In the genomic region with DNA sequence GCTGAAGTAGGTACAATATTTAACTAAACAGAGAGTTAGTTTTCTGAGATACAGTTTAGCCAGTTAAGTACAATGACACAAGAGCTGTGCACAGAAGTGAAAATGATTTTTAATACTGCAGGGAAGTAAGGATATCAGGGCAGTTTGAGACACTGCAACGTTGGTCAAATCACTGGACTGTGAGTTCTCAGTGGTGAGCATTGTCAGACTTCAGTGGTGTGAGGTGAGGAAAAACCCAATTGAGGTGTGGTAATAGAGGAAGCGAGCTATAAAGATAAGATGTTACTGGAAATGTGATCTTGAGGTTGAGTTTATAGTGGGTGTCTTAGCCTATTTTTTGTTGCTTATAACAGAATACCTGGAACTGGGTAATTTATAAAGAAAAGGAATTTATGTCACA, we compare ENCODE assay signal across 23 cellular contexts. TPM values are rescaled to one million over a fixed set of nuclear protein-coding genes. Genes with fewer than 3 reads are reported as not detected.
"Had no signal": no experiment of that assay in that cellular context is flagged by ENCODE, and none has a peak within 500 bp of the region (broad histone marks: within the 10 kb centered on the region; RNA-seq: fewer than 3 reads in every experiment).

No MANE protein-coding gene starts in this region.

- DNase-seq: activated CD4-positive, alpha-beta T cell treated with anti-CD3 and anti-CD28 coated beads, Interleukin-2, amount 10 ng/mL, durations not matched to agents 24 days and 14 days; activated CD4-positive, CD25-positive, alpha-beta regulatory T cell; activated CD8-positive, alpha-beta memory T cell treated with anti-CD3 and anti-CD28 coated beads, Interleukin-2, amount 50 U/mL, for 48 hours; activated CD8-positive, alpha-beta T cell treated with anti-CD3 and anti-CD28 coated beads, Interleukin-2, amount 10 ng/mL, durations not matched to agents 7 days and 5 days; activated effector memory CD4-positive, alpha-beta T cell treated with anti-CD3 and anti-CD28 coated beads, Interleukin-2, amount 50 U/mL, for 16 hours; activated T-cell treated with anti-CD3 and anti-CD28 coated beads, Interleukin-2, amount 50 U/mL, for 48 hours; adrenal gland; erythroblast; foreskin melanocyte; glutamatergic neuron; hypothalamus; stimulated activated CD4-positive, alpha-beta T cell treated with anti-CD3 and anti-CD28 coated beads, Interleukin-4, amount 100 ng/mL, for 1 hour; T-helper 9 cell; testis; upper lobe of left lung had no signal

- ATAC-seq: activated CD8-positive, alpha-beta T cell treated with anti-CD3 and anti-CD28 coated beads, Interleukin-2, amount 10 ng/mL, durations not matched to agents 7 days and 5 days; activated naive CD4-positive, alpha-beta T cell treated with anti-CD3 and anti-CD28 coated beads, Interleukin-2, amount 50 U/mL, for 72 hours; left lobe of liver; natural killer cell treated with Interleukin-12 subunit alpha and Interleukin-12 subunit beta and Interleukin-15 and Interleukin-18, amount 100 ng/mL, for 72 hours; sciatic nerve had no signal

- H3K36me3 ChIP-seq: adrenal gland, breast epithelium, upper lobe of left lung had no signal

- H3K27me3 ChIP-seq: adrenal gland, breast epithelium, testis, upper lobe of left lung had no signal

- H3K4me3 ChIP-seq: adrenal gland, breast epithelium, coronary artery, lung, smooth muscle cell, testis, upper lobe of left lung had no signal

RNA-seq across cellular contexts. Expression of gene FBXL7, which starts 12.8 kb away (rescaled TPM):
- total RNA-seq: activated CD4-positive, alpha-beta T cell treated with anti-CD3 and anti-CD28 coated beads, Interleukin-2, amount 10 ng/mL, durations not matched to agents 24 days and 14 days; activated CD8-positive, alpha-beta T cell treated with anti-CD3 and anti-CD28 coated beads, Interleukin-2, amount 10 ng/mL, durations not matched to agents 7 days and 5 days; activated naive CD4-positive, alpha-beta T cell treated with anti-CD3 and anti-CD28 coated beads, Interleukin-2, amount 50 U/mL, for 72 hours; natural killer cell treated with Interleukin-12 subunit alpha and Interleukin-12 subunit beta and Interleukin-15 and Interleukin-18, amount 100 ng/mL, for 72 hours had no signal
